23 cellular contexts compared by ENCODE assay signal in genomic region chr10:60147576-60148265, GRCh38.
DNase-seq lines count a peak whose midpoint lies in the region; ATAC-seq and TF ChIP-seq lines count a peak whose summit lies in the region.
"Had no signal": no experiment of that assay in that cellular context is flagged by ENCODE, and none has a peak within 500 bp of the region (broad histone marks: within the 10 kb centered on the region; RNA-seq: fewer than 3 reads in every experiment).

No MANE protein-coding gene starts in this region.

- no TSS peak for BruUV-seq in IMR-90 (replicated peaks; lab: Mats Ljungman, UMichigan)

- peaks cover 32% of the 10 kb centered on the region for H3K36me3 Mint-ChIP-seq in mesothelial cell of epicardium
- no peaks in the 10 kb centered on the region for H3K36me3 Mint-ChIP-seq in CD8-positive, alpha-beta T cell
- H3K36me3 Mint-ChIP-seq: CD14-positive monocyte had no signal

- H3K4me2 ChIP-seq in IMR-90 (ENCODE audit: low read depth, low read length), result no peak overlapping the region

- H2AFZ ChIP-seq in IMR-90 (replicated peaks; ENCODE audit: low read length, poor library complexity), result no peak overlapping the region

- no peak overlapping the region for H2BK5ac ChIP-seq in IMR-90 (ENCODE audit: low read depth, low read length, poor library complexity, severe bottlenecking)

- in situ Hi-C loops in IMR-90 (cut with MboI; ENCODE audit: low sequenced_read_pairs), result no loop called here

- no peak overlapping the region for H3K9ac ChIP-seq in IMR-90 (ENCODE audit: low read depth, low read length)

- dilution Hi-C loops in IMR-90 (cut with HindIII; ENCODE audit: low sequenced_read_pairs, unreplicated experiment), result no loop called here

- H3K4me1 Mint-ChIP-seq in mesothelial cell of epicardium, result peaks cover 36% of the 10 kb centered on the region
- H3K4me1 Mint-ChIP-seq in CD8-positive, alpha-beta T cell (ENCODE audit: low read depth), result no peaks in the 10 kb centered on the region
- H3K4me1 Mint-ChIP-seq: activated naive CD8-positive, alpha-beta T cell treated with anti-CD3 and anti-CD28 coated beads, Interleukin-2, amount 50 U/mL, for 24 hours; CD14-positive monocyte had no signal

- H3K4me3 Mint-ChIP-seq in mesothelial cell of epicardium, result no peak overlapping the region
- H3K4me3 Mint-ChIP-seq in CD8-positive, alpha-beta T cell, result no peak overlapping the region
- H3K4me3 Mint-ChIP-seq: activated naive CD8-positive, alpha-beta T cell treated with anti-CD3 and anti-CD28 coated beads, Interleukin-2, amount 50 U/mL, for 24 hours; brain; CD14-positive monocyte; H9; naive thymus-derived CD4-positive, alpha-beta T cell had no signal

- no peaks in the 10 kb centered on the region for H4K20me1 ChIP-seq in IMR-90 (ENCODE audit: insufficient read depth, low read length)

- TF ChIP-seq CTCF in IMR-90 (conservative IDR thresholded peaks at IDR 0.05; ENCODE audit: low read depth, low read length), result no peak
- TF ChIP-seq CTCF in ascending aorta (IDR thresholded peaks at IDR 0.05), result no peak
- no peak for TF ChIP-seq CTCF in mesothelial cell of epicardium (IDR thresholded peaks at IDR 0.05; ENCODE audit: unreplicated experiment)
- no peak for TF ChIP-seq CTCF in thyroid gland (IDR thresholded peaks at IDR 0.05)
- no peak for TF ChIP-seq CTCF in CD8-positive, alpha-beta T cell (IDR thresholded peaks at IDR 0.05)
- TF ChIP-seq CTCF in foreskin keratinocyte (conservative IDR thresholded peaks at IDR 0.05), result no peak

- CTCF ChIA-PET in IMR-90 (lab: Yijun Ruan, JAX), result no interaction called here
- CTCF ChIA-PET in CD8-positive, alpha-beta T cell (lab: Charles Lee), result no interaction called here

- H3K27me3 Mint-ChIP-seq in mesothelial cell of epicardium (ENCODE audit: low read depth), result no peaks in the 10 kb centered on the region
- no peaks in the 10 kb centered on the region for H3K27me3 Mint-ChIP-seq in CD8-positive, alpha-beta T cell (ENCODE audit: low read depth)
- H3K27me3 Mint-ChIP-seq: activated naive CD8-positive, alpha-beta T cell treated with anti-CD3 and anti-CD28 coated beads, Interleukin-2, amount 50 U/mL, for 24 hours; brain; naive thymus-derived CD4-positive, alpha-beta T cell had no signal

- no peaks in the 10 kb centered on the region for H3K9me1 ChIP-seq in IMR-90 (ENCODE audit: insufficient read depth, low read length)

- H3K23ac ChIP-seq in IMR-90 (ENCODE audit: low read depth, low read length), result no peak overlapping the region

- no CpG with 5 or more reads among the region's 3 CpGs for WGBS in IMR-90 (ENCODE audit: extremely low coverage in 2 of 2, insufficient read length in 1 of 2), 2 experiments
- WGBS in thyroid gland, 2 donors, result 81 to 88% methylated on average over 3 of the region's 3 CpGs

- no peaks in the 10 kb centered on the region for H3K79me1 ChIP-seq in IMR-90 (ENCODE audit: low read depth in 1 of 2, low read length in 2 of 2)

- no peak overlapping the region for H2BK15ac ChIP-seq in IMR-90 (ENCODE audit: low read depth, low read length)

- H3K4ac ChIP-seq in IMR-90 (ENCODE audit: low read depth, low read length), result no peak overlapping the region

- H2AK9ac ChIP-seq in IMR-90 (replicated peaks; ENCODE audit: low read depth, low read length, poor library complexity), result no peak overlapping the region

- H3K27ac ChIP-seq in IMR-90 (ENCODE audit: insufficient read depth, low read length) (no peak overlapping the region), ascending aorta (peak overlapping the region; percentile 24 to 40), thyroid gland (peak overlapping the region in 2 of 3 donors; percentile 37 to 84), foreskin keratinocyte (no peak overlapping the region)
- H3K27ac ChIP-seq in CD8-positive, alpha-beta T cell (ENCODE audit: low read depth, low read length), result no peak overlapping the region
- H3K27ac ChIP-seq: spleen had no signal

- H3K27ac Mint-ChIP-seq in mesothelial cell of epicardium, result peak overlapping the region; percentile 81
- H3K27ac Mint-ChIP-seq in CD8-positive, alpha-beta T cell, result no peak overlapping the region
- H3K27ac Mint-ChIP-seq: activated naive CD8-positive, alpha-beta T cell treated with anti-CD3 and anti-CD28 coated beads, Interleukin-2, amount 50 U/mL, for 24 hours; CD14-positive monocyte had no signal

- 0 out of 2 replicates have a peak overlapping the region, but pooled peaks have one; percentile 51 for H2AK5ac ChIP-seq in IMR-90 (ENCODE audit: low read depth, low read length)

- intact Hi-C loops in IMR-90 (cut with micrococcal nuclease), result no loop called here
- intact Hi-C loops in ascending aorta (cut with DNase I), result no loop called here
- intact Hi-C loops in thyroid gland (cut with DNase I), result no loop called here
- intact Hi-C loops in CD8-positive, alpha-beta T cell (cut with DNase I, micrococcal nuclease), result no loop called here

- no peak overlapping the region for H3K18ac ChIP-seq in IMR-90 (ENCODE audit: low read depth, low read length)

- no peak overlapping the region for H2BK120ac ChIP-seq in IMR-90 (ENCODE audit: low read depth, low read length)

- POLR2A ChIA-PET in IMR-90 (lab: Charles Lee; ENCODE audit: unreplicated experiment), result no interaction called here
- POLR2A ChIA-PET in CD8-positive, alpha-beta T cell (lab: Charles Lee), result no interaction called here

- peaks cover 13% of the 10 kb centered on the region for H3K9me3 Mint-ChIP-seq in mesothelial cell of epicardium
- no peaks in the 10 kb centered on the region for H3K9me3 Mint-ChIP-seq in CD8-positive, alpha-beta T cell
- H3K9me3 Mint-ChIP-seq: activated naive CD8-positive, alpha-beta T cell treated with anti-CD3 and anti-CD28 coated beads, Interleukin-2, amount 50 U/mL, for 24 hours had no signal

- H3K56ac ChIP-seq in IMR-90 (ENCODE audit: extremely low read depth, insufficient read depth, low read length), result no peak overlapping the region

- H3K4me3 ChIP-seq in IMR-90 (ENCODE audit: insufficient read depth, low read depth, low read length) (no peak overlapping the region), ascending aorta (no peak overlapping the region), thyroid gland (replicated peaks in 1 of 3) (no peak overlapping the region), MG63 (no peak overlapping the region)
- H3K4me3 ChIP-seq in CD8-positive, alpha-beta T cell (ENCODE audit: low read depth, low read length), result no peak overlapping the region
- H3K4me3 ChIP-seq: spleen had no signal

- H3K4me1 ChIP-seq in IMR-90 (ENCODE audit: control insufficient read depth, insufficient read depth, low read length) (peaks cover 2% of the 10 kb centered on the region; the same call in 1 of the 2 replicates), ascending aorta (peaks cover 3 to 6% of the 10 kb centered on the region in 2 donors), thyroid gland (peaks cover 16 to 17% of the 10 kb centered on the region in 2 donors), foreskin keratinocyte (peaks cover 6% of the 10 kb centered on the region)
- no peaks in the 10 kb centered on the region for H3K4me1 ChIP-seq in CD8-positive, alpha-beta T cell (ENCODE audit: insufficient read depth, low read length)
- H3K4me1 ChIP-seq: spleen had no signal

- DNase-seq in IMR-90 (no peak), ascending aorta (ENCODE audit: low spot score in 2 of 2) (no peak), mesothelial cell of epicardium (ENCODE audit: low spot score in 2 of 2, unreplicated experiment in 2 of 2) (no peak), thyroid gland (no peak), foreskin keratinocyte (no peak), MG63 (no peak)
- DNase-seq in CD8-positive, alpha-beta T cell, result no peak
- DNase-seq: activated CD4-positive, alpha-beta T cell treated with anti-CD3 and anti-CD28 coated beads for 4 hours; activated CD8-positive, alpha-beta memory T cell treated with anti-CD3 and anti-CD28 coated beads for 24 hours; activated gamma-delta T cell; activated naive CD8-positive, alpha-beta T cell treated with anti-CD3 and anti-CD28 coated beads, Interleukin-2, amount 50 U/mL, for 24 hours; activated T-cell treated with anti-CD3 and anti-CD28 coated beads, Interleukin-2, amount 50 U/mL, for 1 hour; H9; KBM-7; naive thymus-derived CD4-positive, alpha-beta T cell; NCI-H1417 treated with DMSO at 0.1 percent for 48 hours; NCI-H2081 treated with DMSO at 0.1 percent for 48 hours; NCI-H82; occipital lobe; spleen; trophoblast cell had no signal

- H3K36me3 ChIP-seq in IMR-90 (ENCODE audit: control insufficient read depth, insufficient read depth, low read length) (no peaks in the 10 kb centered on the region), ascending aorta (no peaks in the 10 kb centered on the region), thyroid gland (no peaks in the 10 kb centered on the region), MG63 (no peaks in the 10 kb centered on the region)
- no peaks in the 10 kb centered on the region for H3K36me3 ChIP-seq in CD8-positive, alpha-beta T cell (ENCODE audit: insufficient read depth, low read length)

- no peak for TF ChIP-seq RAD21 in IMR-90 (IDR thresholded peaks at IDR 0.05; ENCODE audit: low read length)

- H3K9me3 ChIP-seq in IMR-90 (ENCODE audit: control insufficient read depth, insufficient read depth, low read length), result no peaks in the 10 kb centered on the region
- no peaks in the 10 kb centered on the region for H3K9me3 ChIP-seq in ascending aorta
- H3K9me3 ChIP-seq in thyroid gland, result no peaks in the 10 kb centered on the region
- H3K9me3 ChIP-seq in CD8-positive, alpha-beta T cell (ENCODE audit: low read length), result no peaks in the 10 kb centered on the region
- no peaks in the 10 kb centered on the region for H3K9me3 ChIP-seq in MG63
- H3K9me3 ChIP-seq: spleen had no signal

- H4K91ac ChIP-seq in IMR-90 (ENCODE audit: insufficient read depth, low read depth, low read length), result no peak overlapping the region

- no peak overlapping the region for H2BK20ac ChIP-seq in IMR-90 (ENCODE audit: low read depth, low read length)

- no peak for ATAC-seq in IMR-90 (ENCODE audit: low read depth)
- no peak for ATAC-seq in CD8-positive, alpha-beta T cell
- no peak for ATAC-seq in foreskin keratinocyte
- ATAC-seq: activated naive CD8-positive, alpha-beta T cell treated with anti-CD3 and anti-CD28 coated beads, Interleukin-2, amount 50 U/mL, for 24 hours; naive thymus-derived CD4-positive, alpha-beta T cell had no signal

- no peak for TF ChIP-seq POLR2A in IMR-90 (IDR thresholded peaks at IDR 0.05; ENCODE audit: low read depth, low read length)
- TF ChIP-seq POLR2A in thyroid gland (IDR thresholded peaks at IDR 0.05), result no peak

- H3K14ac ChIP-seq in IMR-90 (replicated peaks; ENCODE audit: low read depth, low read length), result no peak overlapping the region

- no peak overlapping the region for H4K8ac ChIP-seq in IMR-90 (ENCODE audit: low read depth in 2 of 2, low read length in 2 of 2)

- no peaks in the 10 kb centered on the region; the same call in 1 of the 2 replicates for H3K27me3 ChIP-seq in IMR-90 (ENCODE audit: control insufficient read depth, insufficient read depth, low read length)
- H3K27me3 ChIP-seq in ascending aorta, result no peaks in the 10 kb centered on the region
- no peaks in the 10 kb centered on the region for H3K27me3 ChIP-seq in thyroid gland
- H3K27me3 ChIP-seq in CD8-positive, alpha-beta T cell (ENCODE audit: insufficient read depth, low read length), result no peaks in the 10 kb centered on the region
- no peaks in the 10 kb centered on the region for H3K27me3 ChIP-seq in foreskin keratinocyte
- H3K27me3 ChIP-seq in MG63, result no peaks in the 10 kb centered on the region
- H3K27me3 ChIP-seq: spleen had no signal

- no peak overlapping the region for H4K5ac ChIP-seq in IMR-90 (ENCODE audit: low read depth, low read length)

TF ChIP-seq in IMR-90, 13 proteins besides CTCF, POLR2A, EP300 and RAD21 (continues in another document):
- TF ChIP-seq RFX5 (IDR thresholded peaks at IDR 0.05; ENCODE audit: low read depth, low read length), result no peak

Comparison
In these comparisons a context has a peak if more than half of its experiments do, and no peak if none do; other contexts are left out.
1. H3K27ac ChIP-seq: peak in ascending aorta (2 of 2) and thyroid gland (2 of 3); none in IMR-90 (single experiment), CD8-positive, alpha-beta T cell (single experiment) and foreskin keratinocyte (single experiment).